8 cellular contexts compared by ENCODE assay signal in genomic region chr3:128572644-128573105, GRCh38.
DNase-seq lines count a peak whose midpoint lies in the region; ATAC-seq and TF ChIP-seq lines count a peak whose summit lies in the region.

No MANE protein-coding gene starts in this region.

- peak overlapping the region; percentile 5 for H3K4me3 Mint-ChIP-seq in activated naive CD8-positive, alpha-beta T cell
- H3K4me3 Mint-ChIP-seq in neural crest cell, result no peak overlapping the region

- 0 out of 2 replicates have a peak, but pooled peaks have one; percentile 17 for TF ChIP-seq RAD21 in Ishikawa (IDR thresholded peaks at IDR 0.05; ENCODE audit: low read depth)

- DNase-seq in ELF-1 (ENCODE audit: low read depth, low spot score) (peak; percentile 55), neural crest cell (ENCODE audit: low read depth, low spot score) (no peak), midbrain (lab: John Stamatoyannopoulos, UW) (no peak), NCI-H1105 (lab: John Stamatoyannopoulos, UW) (no peak)

- H3K27ac Mint-ChIP-seq in activated naive CD8-positive, alpha-beta T cell, result no peak overlapping the region
- H3K27ac Mint-ChIP-seq in neural crest cell (ENCODE audit: unreplicated experiment), result no peak overlapping the region

- TF ChIP-seq EP300 in Ishikawa (IDR thresholded peaks at IDR 0.05; ENCODE audit: borderline replicate concordance), result no peak

- peak; percentile 49 for TF ChIP-seq CTCF in neural crest cell (conservative IDR thresholded peaks at IDR 0.05)

- ATAC-seq in GM21515 (IDR thresholded peaks at IDR 0.05; ENCODE audit: unreplicated experiment), result no peak
- ATAC-seq in GM19455 (IDR thresholded peaks at IDR 0.05; ENCODE audit: unreplicated experiment), result no peak

- H3K9me3 Mint-ChIP-seq in activated naive CD8-positive, alpha-beta T cell (ENCODE audit: low read depth), result no peaks in the 10 kb centered on the region
- no peaks in the 10 kb centered on the region for H3K9me3 Mint-ChIP-seq in neural crest cell

- peaks cover 11% of the 10 kb centered on the region for H3K27me3 Mint-ChIP-seq in activated naive CD8-positive, alpha-beta T cell
- H3K27me3 Mint-ChIP-seq in neural crest cell (ENCODE audit: low read depth), result peaks cover 7% of the 10 kb centered on the region

- H3K36me3 Mint-ChIP-seq in activated naive CD8-positive, alpha-beta T cell, result no peaks in the 10 kb centered on the region
- no peaks in the 10 kb centered on the region for H3K36me3 Mint-ChIP-seq in neural crest cell (ENCODE audit: low read depth)

- H3K4me1 Mint-ChIP-seq in activated naive CD8-positive, alpha-beta T cell (ENCODE audit: low read depth), result peaks cover 18% of the 10 kb centered on the region
- peaks cover 19% of the 10 kb centered on the region for H3K4me1 Mint-ChIP-seq in neural crest cell

TF ChIP-seq in Ishikawa, 13 proteins besides CTCF, POLR2A, EP300 and RAD21:
- no peak for TF ChIP-seq USF1 (IDR thresholded peaks at IDR 0.05)
- TF ChIP-seq EGR1 (IDR thresholded peaks at IDR 0.05), result no peak
- TF ChIP-seq, protein P1, sequence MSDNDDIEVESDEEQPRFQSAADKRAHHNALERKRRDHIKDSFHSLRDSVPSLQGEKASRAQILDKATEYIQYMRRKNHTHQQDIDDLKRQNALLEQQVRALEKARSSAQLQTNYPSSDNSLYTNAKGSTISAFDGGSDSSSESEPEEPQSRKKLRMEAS (IDR thresholded peaks at IDR 0.05), result no peak
- no peak for TF ChIP-seq TAF1 (IDR thresholded peaks at IDR 0.05; ENCODE audit: low read depth)
- no peak for TF ChIP-seq FOXM1 (IDR thresholded peaks at IDR 0.05; ENCODE audit: borderline replicate concordance, low read depth)
- TF ChIP-seq TEAD4 (IDR thresholded peaks at IDR 0.05), result no peak
- no peak for TF ChIP-seq CREB1 (IDR thresholded peaks at IDR 0.05; ENCODE audit: low read depth)
- no peak for TF ChIP-seq CEBPB (IDR thresholded peaks at IDR 0.05)
- no peak for TF ChIP-seq REST (IDR thresholded peaks at IDR 0.05; ENCODE audit: low read depth)
- TF ChIP-seq ZBTB7A (IDR thresholded peaks at IDR 0.05; ENCODE audit: low read depth), result no peak
- no peak for TF ChIP-seq TCF12 (IDR thresholded peaks at IDR 0.05; ENCODE audit: low read depth)
TF ChIP-seq in Ishikawa: peak in this region for 0.
